ENCODE assay signal across 11 cellular contexts in the genomic region with DNA sequence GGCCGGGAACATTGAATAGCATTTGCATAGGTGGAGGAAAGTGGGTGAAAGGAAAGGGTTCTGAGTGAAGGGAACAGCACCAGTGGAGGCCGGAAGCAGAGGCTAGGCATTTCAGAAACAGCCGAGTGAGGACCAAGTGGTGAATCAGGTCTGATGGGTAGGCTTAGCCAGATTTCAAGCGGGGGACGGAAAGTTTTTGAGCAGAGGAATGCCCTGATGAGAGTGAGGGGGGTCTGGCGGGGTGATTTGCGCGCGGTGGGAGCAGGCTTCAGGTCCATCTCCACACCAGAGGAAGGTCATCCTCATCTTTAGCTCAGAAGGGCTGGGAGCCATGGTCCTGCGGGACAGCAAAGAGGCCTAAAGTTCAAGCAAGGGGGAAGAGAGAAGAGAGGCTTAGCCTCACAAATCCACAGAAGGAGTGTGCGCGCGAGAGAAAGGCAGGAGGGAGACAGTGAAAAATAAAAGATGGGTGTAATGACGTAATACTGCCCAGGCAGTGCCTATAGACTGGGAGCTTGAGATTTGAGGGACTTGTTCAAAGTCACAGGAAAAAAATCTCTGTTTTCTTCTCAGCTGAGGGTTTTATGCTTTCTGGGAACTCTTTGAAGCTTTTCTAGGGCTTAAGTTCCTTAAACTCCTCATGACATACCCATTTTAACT. TPM values are rescaled to one million over a fixed set of nuclear protein-coding genes. Genes with fewer than 3 reads are reported as not detected.
A peak's percentile ranks its signal among the peaks of the same experiment; 100 is the strongest.
DNase-seq lines count a peak whose midpoint lies in the region; ATAC-seq and TF ChIP-seq lines count a peak whose summit lies in the region.
"Had no signal": no experiment of that assay in that cellular context is flagged by ENCODE, and none has a peak within 500 bp of the region (broad histone marks: within the 10 kb centered on the region; RNA-seq: fewer than 3 reads in every experiment).

No MANE protein-coding gene starts in this region.

- peak overlapping the region; percentile 86 to 98 (median 97) for H3K27ac ChIP-seq in heart left ventricle
- H3K27ac ChIP-seq in coronary artery = peak overlapping the region in 1 of 2 donors; percentile 88
- H3K27ac ChIP-seq in mucosa of rectum (ENCODE audit: low read depth in 2 of 2, low read length in 2 of 2) = peak overlapping the region; percentile 3 to 23
- H3K27ac ChIP-seq: epithelial cell of prostate had no signal

- ATAC-seq in heart left ventricle = no peak
- no peak for ATAC-seq in Right ventricle myocardium inferior
- no peak for ATAC-seq in GM21360 (IDR thresholded peaks at IDR 0.05; ENCODE audit: unreplicated experiment)

- H3K4me1 ChIP-seq in heart left ventricle (peaks cover 0 to 50% (median 28%) of the 10 kb centered on the region in 12 donors), mucosa of rectum (ENCODE audit: control insufficient read depth in 2 of 2, insufficient read depth in 2 of 2, low read length in 2 of 2) (peaks cover 7% of the 10 kb centered on the region in 2 donors)

- TF ChIP-seq POLR2A in heart left ventricle (IDR thresholded peaks at IDR 0.05) = no peak

- peaks cover 12% of the 10 kb centered on the region for H3K27me3 Mint-ChIP-seq in type B pancreatic cell

- 52 to 59% (median 54%) methylated on average over 14 of the region's 14 CpGs for WGBS in heart left ventricle, 4 donors

- H3K9me3 ChIP-seq in heart left ventricle (no peaks in the 10 kb centered on the region), mucosa of rectum (ENCODE audit: control insufficient read depth in 2 of 2, low read length in 2 of 2) (no peaks in the 10 kb centered on the region)

- TF ChIP-seq CTCF in heart left ventricle (IDR thresholded peaks at IDR 0.05) (no peak), coronary artery (IDR thresholded peaks at IDR 0.05) (no peak), type B pancreatic cell (conservative IDR thresholded peaks at IDR 0.05) (no peak)

- H3K4me3 Mint-ChIP-seq in type B pancreatic cell = peak overlapping the region; percentile 80

- no peak for DNase-seq in heart left ventricle
- DNase-seq in Right ventricle myocardium inferior (ENCODE audit: missing footprints) = no peak
- no peak for DNase-seq in coronary artery (ENCODE audit: low spot score)
- DNase-seq in type B pancreatic cell (ENCODE audit: extremely low spot score, unreplicated experiment) = no peak
- DNase-seq in NCI-H2196 (lab: John Stamatoyannopoulos, UW; ENCODE audit: unreplicated experiment) = no peak
- no peak for DNase-seq in medulla oblongata (ENCODE audit: extremely low spot score)
- DNase-seq: Kasumi-1 had no signal

- intact Hi-C loops in heart left ventricle (cut with DNase I) = loop anchor here in 3 of 10 donors (2.0 to 10.0 kb wide), 3 partner anchors 31 to 47 kb away; no protein-coding TSS in a partner anchor
- intact Hi-C loops in Right ventricle myocardium inferior (cut with DNase I) = loop anchor here (5.0 kb wide), 1 partner anchor 99 kb away; no protein-coding TSS in a partner anchor

- H3K27me3 ChIP-seq in heart left ventricle (peaks cover 0 to 29% (median 0%) of the 10 kb centered on the region in 9 donors), mucosa of rectum (ENCODE audit: control insufficient read depth in 2 of 2, insufficient read depth in 2 of 2, low read length in 2 of 2) (peaks cover 10 to 17% of the 10 kb centered on the region in 2 donors)

- no peaks in the 10 kb centered on the region for H3K36me3 ChIP-seq in heart left ventricle
- H3K36me3 ChIP-seq in mucosa of rectum (ENCODE audit: control insufficient read depth in 2 of 2, insufficient read depth in 2 of 2, low read length in 2 of 2) = no peaks in the 10 kb centered on the region

- H3K9ac ChIP-seq in mucosa of rectum (ENCODE audit: low read depth in 1 of 2, low read length in 2 of 2) = no peak overlapping the region

- H3K36me3 Mint-ChIP-seq in type B pancreatic cell = no peaks in the 10 kb centered on the region

- H3K9me3 Mint-ChIP-seq in type B pancreatic cell = no peaks in the 10 kb centered on the region

- peak overlapping the region; percentile 55 for H3K27ac Mint-ChIP-seq in type B pancreatic cell

- H3K4me3 ChIP-seq in heart left ventricle (peak overlapping the region in 9 of 12 donors; percentile 64 to 87 (median 71)), coronary artery (peak overlapping the region; percentile 81), mucosa of rectum (ENCODE audit: low read length in 2 of 2) (no peak overlapping the region)

- peaks cover 36% of the 10 kb centered on the region for H3K4me1 Mint-ChIP-seq in type B pancreatic cell (ENCODE audit: unreplicated experiment)

RNA-seq across cellular contexts. Expression of gene DENND2A, which starts 1.0 kb away (rescaled TPM):
- total RNA-seq in heart left ventricle (10 to 100 TPM in 6 of 9 donors, 1 to 10 TPM in 3; 6.7 to 17.9 (median 10.8) TPM), Right ventricle myocardium inferior (15.0 TPM), type B pancreatic cell (ENCODE audit: low replicate concordance) (6.2 and 25.4 TPM in 2 replicates)
- polyA plus RNA-seq in heart left ventricle = 1 to 10 TPM; 4.6 to 6.2 TPM
- total RNA-seq: CD4-positive, CD25-positive, alpha-beta regulatory T cell had no signal
- polyA plus RNA-seq: CD4-positive, CD25-positive, alpha-beta regulatory T cell had no signal

RNA-seq across cellular contexts. Expression of gene ADCK2, which starts 31.1 kb away (rescaled TPM):
- total RNA-seq in heart left ventricle (10 to 100 TPM in 6 of 9 donors, 1 to 10 TPM in 3; 6.8 to 18.3 (median 10.5) TPM), Right ventricle myocardium inferior (11.6 TPM), type B pancreatic cell (ENCODE audit: low replicate concordance) (16.3 and 29.5 TPM in 2 replicates)
- 10 to 100 TPM in 1 of 2 donors, 1 to 10 TPM in 1; 5.3 to 15.4 TPM for polyA plus RNA-seq in heart left ventricle

RNA-seq across cellular contexts. Expression of gene NDUFB2, which starts 54.8 kb away (rescaled TPM):
- 1,000 to 10,000 TPM in 1 of 9 donors, 100 to 1,000 TPM in 8; 458 to 1,005 (median 615) TPM for total RNA-seq in heart left ventricle
- 100 to 1,000 TPM; 525 to 727 TPM for polyA plus RNA-seq in heart left ventricle
- total RNA-seq in Right ventricle myocardium inferior = 744 TPM
- total RNA-seq in type B pancreatic cell (ENCODE audit: low replicate concordance) = 179 and 258 TPM in 2 replicates

Comparison
In these comparisons a context has a peak if more than half of its experiments do, and no peak if none do; other contexts are left out.
1. H3K4me3 ChIP-seq: peak in heart left ventricle (9 of 12) and coronary artery (single experiment); none in mucosa of rectum (0 of 2).